Comparison of ENCODE assay signal across 8 cellular contexts in genomic region chr13:99265823-99266426, GRCh38. TPM values are rescaled to one million over a fixed set of nuclear protein-coding genes. Genes with fewer than 3 reads are reported as not detected.
DNase-seq lines count a peak whose midpoint lies in the region; ATAC-seq, FAIRE-seq and TF ChIP-seq lines count a peak whose summit lies in the region.

No MANE protein-coding gene starts in this region.

- no peak overlapping the region for H3K27ac ChIP-seq in HL-60 (replicated peaks)

- intact Hi-C loops in mucosa of descending colon (cut with DNase I, micrococcal nuclease), result loop anchor here (2.0 to 5.0 kb wide), 2 partner anchors 89 kb away; no protein-coding TSS in a partner anchor

- DNase-seq in SKM-1 treated with dmso at 0.1 percent for 144 hours (lab: John Stamatoyannopoulos, UW; ENCODE audit: unreplicated experiment) (peak; percentile 42), SKM-1 (lab: John Stamatoyannopoulos, UW; ENCODE audit: unreplicated experiment) (no peak), HL-60 (ENCODE audit: low read depth in 1 of 2, low spot score in 1 of 2) (no peak), RCC 7860 (ENCODE audit: low spot score) (peak; percentile 25), dermis blood vessel endothelial cell (peak; percentile 82), mucosa of descending colon (peak in 1 of 3 donors; percentile 56), activated gamma-delta T cell treated with Interleukin-2 at 50 U/mL for 16 hours (no peak)

- no peaks in the 10 kb centered on the region for H3K27me3 ChIP-seq in HL-60 (ENCODE audit: insufficient read depth, poor library complexity, severe bottlenecking)

- no peaks in the 10 kb centered on the region for H3K4me1 ChIP-seq in mucosa of descending colon (ENCODE audit: low read depth)

- no peak overlapping the region for H3K4me3 ChIP-seq in HL-60 (replicated peaks; ENCODE audit: insufficient read depth, low read length)
- no peak overlapping the region for H3K4me3 ChIP-seq in mucosa of descending colon

- no peaks in the 10 kb centered on the region for H3K9me3 ChIP-seq in mucosa of descending colon

- ATAC-seq in mucosa of descending colon (peak; percentile 68), GM18867 (IDR thresholded peaks at IDR 0.05; ENCODE audit: unreplicated experiment) (no peak)

- TF ChIP-seq CTCF in HL-60 (IDR thresholded peaks at IDR 0.05; ENCODE audit: insufficient read depth, low read length) (peak; percentile 25), mucosa of descending colon (IDR thresholded peaks at IDR 0.05) (no peak)

- peak; percentile 79 for FAIRE-seq in RCC 7860 (lab: Jason Lieb, UNC)

- H3K36me3 ChIP-seq in mucosa of descending colon (ENCODE audit: low read depth), result no peaks in the 10 kb centered on the region

RNA-seq across cellular contexts. Expression of gene GPR18, which starts 7.7 kb away (rescaled TPM):
- total RNA-seq in dermis blood vessel endothelial cell (not detected in 2 replicates), mucosa of descending colon (under 1 TPM; 0.35 to 0.60 (median 0.46) TPM)

RNA-seq across cellular contexts. Expression of gene GPR183, which starts 41.3 kb away (rescaled TPM):
- total RNA-seq in dermis blood vessel endothelial cell (0.09 and 0.34 TPM in 2 replicates), mucosa of descending colon (10 to 100 TPM in 1 of 3 donors, 1 to 10 TPM in 2; 1.6 to 15.3 (median 5.0) TPM)

Comparison
In these comparisons a context has a peak if more than half of its experiments do, and no peak if none do; other contexts are left out.
1. DNase-seq: peak in SKM-1 treated with dmso at 0.1 percent for 144 hours (single experiment), RCC 7860 (single experiment) and dermis blood vessel endothelial cell (single experiment); none in SKM-1 (single experiment), HL-60 (0 of 2) and activated gamma-delta T cell treated with Interleukin-2 at 50 U/mL for 16 hours (single experiment).